ENCODE assay signal across 1 cellular context in genomic region chr3:197791120-197792018, GRCh38.
TF ChIP-seq lines count a peak whose summit lies in the region.

Gene LRCH3 (plus strand): TSS chr3:197791254. CDS start chr3:197791279, 25 bp downstream.

TF ChIP-seq in HepG2, 621 proteins besides CTCF, POLR2A, EP300 and RAD21 (continued from another document and continues in another):
- TF ChIP-seq ZBTB46 (CRISPR knock-in tag; IDR thresholded peaks at IDR 0.05; ENCODE audit: borderline replicate concordance) (peak; percentile 92; the same call in 1 of the 2 replicates), NONO (IDR thresholded peaks at IDR 0.05) (no peak), NONO (CRISPR knock-in tag; conservative IDR thresholded peaks at IDR 0.05) (peak; percentile 95), KLF11 (CRISPR knock-in tag; IDR thresholded peaks at IDR 0.05) (0 out of 2 replicates have a peak, but pooled peaks have one; percentile 60), RBFOX2 (IDR thresholded peaks at IDR 0.05; ENCODE audit: low read depth, low read length) (peak; percentile 98), TFDP1 (CRISPR knock-in tag; IDR thresholded peaks at IDR 0.05; ENCODE audit: borderline replicate concordance) (no peak), ZNF776 (CRISPR knock-in tag; IDR thresholded peaks at IDR 0.05) (no peak; the same call in 1 of the 2 replicates), ZFP41 (CRISPR knock-in tag; IDR thresholded peaks at IDR 0.05; ENCODE audit: borderline replicate concordance) (peak; percentile 64; the same call in 1 of the 2 replicates), ZBTB42 (CRISPR knock-in tag; IDR thresholded peaks at IDR 0.05) (no peak; the same call in 1 of the 2 replicates), ZNF224 (CRISPR knock-in tag; IDR thresholded peaks at IDR 0.05) (peak; percentile 87), FOXC1 (CRISPR knock-in tag; IDR thresholded peaks at IDR 0.05; ENCODE audit: borderline replicate concordance) (peak; percentile 95), GLI4 (CRISPR knock-in tag; IDR thresholded peaks at IDR 0.05; ENCODE audit: borderline replicate concordance) (peak; percentile 78; the same call in 1 of the 2 replicates), PTBP1 (IDR thresholded peaks at IDR 0.05; ENCODE audit: low read depth, low read length, poor library complexity, severe bottlenecking) (no peak), CHD4 (IDR thresholded peaks at IDR 0.05; ENCODE audit: borderline replicate concordance, low read length) (no peak), ZSCAN5A (CRISPR knock-in tag; IDR thresholded peaks at IDR 0.05; ENCODE audit: borderline replicate concordance) (no peak), SP1 (IDR thresholded peaks at IDR 0.05) (no peak), SP1 (CRISPR knock-in tag; IDR thresholded peaks at IDR 0.05) (peak; percentile 31; the same call in 1 of the 2 replicates), E2F5 (CRISPR knock-in tag; conservative IDR thresholded peaks at IDR 0.05) (peak; percentile 79), MYNN (CRISPR knock-in tag; IDR thresholded peaks at IDR 0.05; ENCODE audit: low read depth) (no peak), DRAP1 (CRISPR knock-in tag; IDR thresholded peaks at IDR 0.05) (peak; percentile 63; the same call in 1 of the 2 replicates), ETV6 (CRISPR knock-in tag; conservative IDR thresholded peaks at IDR 0.05) (peak; percentile 70; the same call in 1 of the 2 replicates), ZNF414 (CRISPR knock-in tag; IDR thresholded peaks at IDR 0.05) (peak; percentile 93), ZMAT5 (CRISPR knock-in tag; IDR thresholded peaks at IDR 0.05; ENCODE audit: borderline replicate concordance, low read depth) (no peak), SMAD1 (CRISPR knock-in tag; IDR thresholded peaks at IDR 0.05; ENCODE audit: borderline replicate concordance, low read depth) (peak; percentile 90; the same call in 1 of the 2 replicates), TBX2 (CRISPR knock-in tag; IDR thresholded peaks at IDR 0.05; ENCODE audit: borderline replicate concordance) (peak; percentile 81), ZNF225 (CRISPR knock-in tag; IDR thresholded peaks at IDR 0.05) (peak; percentile 96), EEA1 (CRISPR knock-in tag; IDR thresholded peaks at IDR 0.05; ENCODE audit: borderline replicate concordance) (peak; percentile 79; the same call in 1 of the 2 replicates), NFIC (IDR thresholded peaks at IDR 0.05; ENCODE audit: low read length) (no peak), ZFP36L2 (CRISPR knock-in tag; IDR thresholded peaks at IDR 0.05) (peak; percentile 88; the same call in 1 of the 2 replicates), CREM (IDR thresholded peaks at IDR 0.05) (no peak), CREM (CRISPR knock-in tag; IDR thresholded peaks at IDR 0.05) (0 out of 2 replicates have a peak, but pooled peaks have one; percentile 15), ZNF275 (CRISPR knock-in tag; IDR thresholded peaks at IDR 0.05; ENCODE audit: borderline replicate concordance) (0 out of 2 replicates have a peak, but pooled peaks have one; percentile 54), ZBTB40 (IDR thresholded peaks at IDR 0.05) (no peak), ZBTB40 (CRISPR knock-in tag; IDR thresholded peaks at IDR 0.05) (0 out of 2 replicates have a peak, but pooled peaks have one; percentile 41), HMGXB3 (CRISPR knock-in tag; IDR thresholded peaks at IDR 0.05; ENCODE audit: borderline replicate concordance) (peak; percentile 67; the same call in 1 of the 2 replicates), SMC3 (IDR thresholded peaks at IDR 0.05; ENCODE audit: low read length) (no peak), AGO1 (IDR thresholded peaks at IDR 0.05; ENCODE audit: low read depth, low read length, poor library complexity, severe bottlenecking) (peak; percentile 62)
